8 cellular contexts compared by ENCODE assay signal in genomic region chr3:124730920-124731297, GRCh38. TPM values are rescaled to one million over a fixed set of nuclear protein-coding genes. Genes with fewer than 3 reads are reported as not detected.
DNase-seq lines count a peak whose midpoint lies in the region; ATAC-seq, FAIRE-seq and TF ChIP-seq lines count a peak whose summit lies in the region.

No MANE protein-coding gene starts in this region.

- H3K4me1 Mint-ChIP-seq in GM23338 = peaks cover 11% of the 10 kb centered on the region; the same call in 2 of the 3 replicates
- peaks cover 29% of the 10 kb centered on the region for H3K4me1 Mint-ChIP-seq in activated B cell treated with CpG ODN at 0.5 μM for 24 hours

- H3K27me3 ChIP-seq in GM23338 (ENCODE audit: insufficient read depth) = no peaks in the 10 kb centered on the region; the same call in 1 of the 2 replicates
- no peaks in the 10 kb centered on the region for H3K27me3 ChIP-seq in right cardiac atrium (ENCODE audit: control insufficient read depth, insufficient read depth)
- peaks cover 2% of the 10 kb centered on the region for H3K27me3 ChIP-seq in smooth muscle cell (ENCODE audit: low read depth)

- H3K27ac ChIP-seq in GM23338 (ENCODE audit: low read depth) = 0 out of 2 replicates have a peak overlapping the region, but pooled peaks have one; percentile 87
- H3K27ac ChIP-seq in right cardiac atrium (ENCODE audit: low read length) = no peak overlapping the region
- H3K27ac ChIP-seq in smooth muscle cell (ENCODE audit: low read depth) = no peak overlapping the region

- H3K4me2 ChIP-seq in GM23338 (peak overlapping the region; percentile 99), smooth muscle cell (peak overlapping the region; percentile 100)

- no peaks in the 10 kb centered on the region for H3K9me3 ChIP-seq in right cardiac atrium (ENCODE audit: control insufficient read depth, low read length)
- H3K9me3 ChIP-seq in smooth muscle cell (replicated peaks; ENCODE audit: low read depth) = no peaks in the 10 kb centered on the region

- H3K4me3 Mint-ChIP-seq in GM23338 (peak overlapping the region; percentile 100), activated B cell treated with CpG ODN at 0.5 μM for 24 hours (peak overlapping the region; percentile 100)

- H3K79me2 ChIP-seq in GM23338 (replicated peaks; ENCODE audit: insufficient read depth) (peaks cover 55% of the 10 kb centered on the region), smooth muscle cell (ENCODE audit: low read depth) (peaks cover 40% of the 10 kb centered on the region)

- H3K36me3 ChIP-seq in GM23338 (ENCODE audit: insufficient read depth) (peaks cover 10% of the 10 kb centered on the region; the same call in 1 of the 2 replicates), smooth muscle cell (ENCODE audit: low read depth) (no peaks in the 10 kb centered on the region)

- H3F3A ChIP-seq in GM23338 (replicated peaks; ENCODE audit: low read depth) (no peaks in the 10 kb centered on the region), smooth muscle cell (ENCODE audit: low read depth) (no peaks in the 10 kb centered on the region)

- TF ChIP-seq CTCF in GM23338 (conservative IDR thresholded peaks at IDR 0.05; ENCODE audit: low read depth in 2 of 2) (no peak), activated B cell treated with CpG ODN at 0.5 μM for 24 hours (IDR thresholded peaks at IDR 0.05) (no peak), smooth muscle cell (IDR thresholded peaks at IDR 0.05; ENCODE audit: borderline replicate concordance, insufficient read depth, poor library complexity, severe bottlenecking) (no peak)

- H3K27ac Mint-ChIP-seq in GM23338 = peak overlapping the region; percentile 100
- peak overlapping the region; percentile 96 for H3K27ac Mint-ChIP-seq in activated B cell treated with CpG ODN at 0.5 μM for 24 hours

- CTCF ChIA-PET in activated B cell treated with CpG ODN at 0.5 μM for 24 hours (lab: Charles Lee) = interaction anchor here (2.0 kb wide), 1 partner anchor 30 kb away, joined by 8 read pairs; no protein-coding TSS in a partner anchor

- no peak for FAIRE-seq in GM12891 (lab: Jason Lieb, UNC)

- H4K20me1 ChIP-seq in GM23338 (replicated peaks; ENCODE audit: insufficient read depth) (peaks cover 22% of the 10 kb centered on the region), smooth muscle cell (ENCODE audit: low read depth) (no peaks in the 10 kb centered on the region)

- 18% methylated on average over 13 of the region's 13 CpGs for WGBS in right cardiac atrium
- WGBS in smooth muscle cell (ENCODE audit: low lambda C conversion rate) = 20% methylated on average over 13 of the region's 13 CpGs

- no peak for TF ChIP-seq POLR2A in GM12891 (IDR thresholded peaks at IDR 0.05; ENCODE audit: low read depth, low read length)

- no peak; the same call in 2 of the 3 replicates for ATAC-seq in GM23338
- ATAC-seq in activated B cell treated with CpG ODN at 0.5 μM for 24 hours (ENCODE audit: low read depth) = no peak
- peak in 1 of 2 donors; percentile 4 for ATAC-seq in right cardiac atrium

- POLR2A ChIA-PET in activated B cell treated with CpG ODN at 0.5 μM for 24 hours (lab: Charles Lee) = no interaction called here

- peak overlapping the region; percentile 95 for H3K4me3 ChIP-seq in GM23338
- H3K4me3 ChIP-seq in right cardiac atrium (ENCODE audit: low read length) = peak overlapping the region; percentile 97
- peak overlapping the region; percentile 98 for H3K4me3 ChIP-seq in smooth muscle cell

- H3K9ac ChIP-seq in smooth muscle cell (ENCODE audit: low read depth) = peak overlapping the region; percentile 88

- peaks cover 28% of the 10 kb centered on the region for H3K36me3 Mint-ChIP-seq in GM23338 (ENCODE audit: low read depth)
- peaks cover 23% of the 10 kb centered on the region for H3K36me3 Mint-ChIP-seq in activated B cell treated with CpG ODN at 0.5 μM for 24 hours (ENCODE audit: low read depth)

- intact Hi-C loops in activated B cell treated with CpG ODN at 0.5 μM for 24 hours (cut with micrococcal nuclease) (loop anchor here (5.0 to 10.0 kb wide), 4 partner anchors 644 to 1744 kb away; partner anchors contain the start of genes OSBPL11, ZNF148 and ZXDC), right cardiac atrium (cut with DNase I) (no loop called here)

- H3K9me3 Mint-ChIP-seq in GM23338 (peaks cover 4% of the 10 kb centered on the region; the same call in 2 of the 3 replicates), activated B cell treated with CpG ODN at 0.5 μM for 24 hours (no peaks in the 10 kb centered on the region)

- no peak for DNase-seq in GM23338 (ENCODE audit: low spot score)
- no peak for DNase-seq in activated B cell treated with CpG ODN at 0.5 μM for 24 hours
- DNase-seq in right cardiac atrium = peak in 1 of 3 donors; percentile 48
- DNase-seq in smooth muscle cell (lab: John Stamatoyannopoulos, UW; ENCODE audit: unreplicated experiment) = no peak
- no peak for DNase-seq in NAMALWA (ENCODE audit: low spot score)
- DNase-seq in NK-92 treated with Interleukin-12 subunit alpha and Interleukin-12 subunit beta, amount 100 ng/mL, for 24 hours (lab: John Stamatoyannopoulos, UW) = no peak
- no peak for DNase-seq in DMS53 treated with DMSO at 0.1 percent for 48 hours (lab: John Stamatoyannopoulos, UW; ENCODE audit: unreplicated experiment)
- DNase-seq in GM12891 (ENCODE audit: insufficient read length, low spot score) = no peak

- no peaks in the 10 kb centered on the region for H3K9me2 ChIP-seq in GM23338 (ENCODE audit: insufficient read depth)

- H2AFZ ChIP-seq in GM23338 (peak overlapping the region; percentile 97; the same call in 1 of the 2 replicates), smooth muscle cell (ENCODE audit: low read depth) (peak overlapping the region; percentile 88)

- H3K27me3 Mint-ChIP-seq in GM23338 (ENCODE audit: insufficient read depth, low read depth, poor library complexity) = peaks cover 5% of the 10 kb centered on the region
- peaks cover 7% of the 10 kb centered on the region for H3K27me3 Mint-ChIP-seq in activated B cell treated with CpG ODN at 0.5 μM for 24 hours

- H3K4me1 ChIP-seq in GM23338 (ENCODE audit: insufficient read depth) = peaks cover 8% of the 10 kb centered on the region
- H3K4me1 ChIP-seq in right cardiac atrium (ENCODE audit: control insufficient read depth, insufficient read depth, low read length) = peaks cover 4% of the 10 kb centered on the region
- H3K4me1 ChIP-seq in smooth muscle cell (ENCODE audit: low read depth) = peaks cover 10% of the 10 kb centered on the region

TF ChIP-seq in GM23338, 12 proteins besides CTCF, POLR2A, EP300 and RAD21 (continues in another document):
- TF ChIP-seq EZH2 (IDR thresholded peaks at IDR 0.05; ENCODE audit: low read depth, unreplicated experiment) = no peak
- TF ChIP-seq EZH2phosphoT487 (IDR thresholded peaks at IDR 0.05; ENCODE audit: unreplicated experiment) = no peak

TF ChIP-seq in GM12891, 5 proteins besides CTCF, POLR2A, EP300 and RAD21:
- TF ChIP-seq TAF1 (IDR thresholded peaks at IDR 0.05; ENCODE audit: low read depth, low read length) (no peak), POU2F2 (IDR thresholded peaks at IDR 0.05; ENCODE audit: low read depth, low read length) (no peak), PAX5 (IDR thresholded peaks at IDR 0.05; ENCODE audit: insufficient read depth, low read length, severe bottlenecking) (no peak), SPI1 (IDR thresholded peaks at IDR 0.05; ENCODE audit: low read depth, low read length) (no peak), POLR2AphosphoS5 (IDR thresholded peaks at IDR 0.05; ENCODE audit: low read depth, low read length) (no peak)

RNA-seq across cellular contexts. Expression of gene UMPS, which starts 0.7 kb away (rescaled TPM):
- total RNA-seq in GM23338 (2014; rRNA removed; shearing (Covaris generic)) = 48.8 and 50.9 TPM in 2 replicates
- polyA plus RNA-seq in GM23338 (2016; fragmentation: Nextera tagmentation; extraction: Ambion mirVana) = 40.2 and 44.1 TPM in 2 replicates
- 27.1 and 31.6 TPM in 2 replicates for total RNA-seq in activated B cell treated with CpG ODN at 0.5 μM for 24 hours
- total RNA-seq in right cardiac atrium = 10 to 100 TPM in 3 of 4 donors, 1 to 10 TPM in 1; 9.6 to 12.8 (median 10.6) TPM
- 4.2 TPM for polyA plus RNA-seq in right cardiac atrium
- 16.9 and 79.2 TPM in 2 replicates for total RNA-seq in smooth muscle cell
- polyA plus RNA-seq in smooth muscle cell = 22.3 and 26.4 TPM in 2 replicates
- 25.9 TPM for polyA plus RNA-seq in GM12891 (2012; ENCODE audit: low read depth, missing spikeins)
